22 cellular contexts compared by ENCODE assay signal in genomic region chr4:1804638-1805492, GRCh38. TPM values are rescaled to one million over a fixed set of nuclear protein-coding genes. Genes with fewer than 3 reads are reported as not detected.
DNase-seq lines count a peak whose midpoint lies in the region; ATAC-seq, FAIRE-seq and TF ChIP-seq lines count a peak whose summit lies in the region.
"Had no signal": no experiment of that assay in that cellular context is flagged by ENCODE, and none has a peak within 500 bp of the region (broad histone marks: within the 10 kb centered on the region; RNA-seq: fewer than 3 reads in every experiment).

No MANE protein-coding gene starts in this region.

- H3K4me1 ChIP-seq in KMS-11 (ENCODE audit: low read depth, poor library complexity, severe bottlenecking) (no peaks in the 10 kb centered on the region), K562 (replicated peaks in 1 of 2; ENCODE audit: control insufficient read depth in 2 of 2, insufficient read depth in 2 of 2, low read length in 2 of 2) (peaks cover 0 to 67% of the 10 kb centered on the region in 2 experiments; a peak in 2 of 5 replicates), neuronal stem cell (ENCODE audit: control insufficient read depth in 2 of 2, insufficient read depth in 1 of 2, low read depth in 1 of 2, low read length in 2 of 2) (no peaks in the 10 kb centered on the region), suprapubic skin (peaks cover 32% of the 10 kb centered on the region)

- no peak overlapping the region for H4K91ac ChIP-seq in neuronal stem cell (ENCODE audit: low read depth, low read length, poor library complexity)

- peak overlapping the region; percentile 10 for H2BK12ac ChIP-seq in neuronal stem cell (ENCODE audit: low read length)

- H3K4me3 ChIP-seq in KMS-11 (IDR thresholded peaks at IDR 0.05; ENCODE audit: insufficient read depth, low read depth, low read length) (no peak overlapping the region), K562 (no peak overlapping the region), neuronal stem cell (ENCODE audit: low read length in 2 of 2) (no peak overlapping the region), suprapubic skin (no peak overlapping the region)
- H3K4me3 ChIP-seq: GM23248 had no signal

- CTCF ChIA-PET in K562 (lab: Yijun Ruan, JAX; ENCODE audit: low intra/inter-chr PET ratio): interaction anchor here (0.6 kb wide), 1 partner anchor 64 kb away, joined by 3 read pairs; no protein-coding TSS in a partner anchor

- no peak for TF ChIP-seq RAD21 in K562 (CRISPR knock-in tag; conservative IDR thresholded peaks at IDR 0.05 in 1 of 2, IDR thresholded peaks at IDR 0.05 in 1 of 2)

- H2AFZ ChIP-seq in KMS-11 (ENCODE audit: low read depth) (no peak overlapping the region), K562 (ENCODE audit: low read depth, low read length) (no peak overlapping the region), neuronal stem cell (ENCODE audit: low read length) (no peak overlapping the region)
- H2AFZ ChIP-seq: GM23248 had no signal

- H3K36me3 ChIP-seq in KMS-11 (ENCODE audit: insufficient read depth): no peaks in the 10 kb centered on the region
- peaks cover 74% of the 10 kb centered on the region; the same call in 2 of the 3 replicates for H3K36me3 ChIP-seq in K562 (ENCODE audit: control insufficient read depth, insufficient read depth, low read length)
- peaks cover 1 to 65% of the 10 kb centered on the region in 2 donors for H3K36me3 ChIP-seq in neuronal stem cell (replicated peaks in 1 of 2; ENCODE audit: control insufficient read depth in 2 of 2, insufficient read depth in 2 of 2, low read length in 2 of 2)
- peaks cover 3% of the 10 kb centered on the region for H3K36me3 ChIP-seq in suprapubic skin

- H2BK15ac ChIP-seq in neuronal stem cell (ENCODE audit: low read length): no peak overlapping the region

- peak overlapping the region; percentile 75 for H2BK5ac ChIP-seq in neuronal stem cell (ENCODE audit: low read length)

- BruUV-seq in K562 (replicated peaks; lab: Mats Ljungman, UMichigan): no TSS peak

- TF ChIP-seq POLR2A in K562 (conservative IDR thresholded peaks at IDR 0.05) (no peak), suprapubic skin (IDR thresholded peaks at IDR 0.05) (no peak)

- H4K20me1 ChIP-seq in KMS-11 (ENCODE audit: insufficient read depth): no peaks in the 10 kb centered on the region
- H4K20me1 ChIP-seq in K562 (replicated peaks; ENCODE audit: control insufficient read depth, insufficient read depth, low read length): no peaks in the 10 kb centered on the region; the same call in 1 of the 2 replicates

- H3K23ac ChIP-seq in neuronal stem cell (ENCODE audit: low read depth, low read length, poor library complexity): peak overlapping the region; percentile 80

- peak overlapping the region; percentile 57 for H3K18ac ChIP-seq in neuronal stem cell (ENCODE audit: low read length)

- H3K79me2 ChIP-seq in KMS-11 (ENCODE audit: insufficient read depth, low read depth) (no peaks in the 10 kb centered on the region), K562 (ENCODE audit: control insufficient read depth, insufficient read depth, low read length) (no peaks in the 10 kb centered on the region)

- H3K14ac ChIP-seq in neuronal stem cell (ENCODE audit: low read length): peak overlapping the region; percentile 71

- no peak for ATAC-seq in left cardiac atrium
- ATAC-seq in K562: no peak

- no peak overlapping the region for H2BK120ac ChIP-seq in neuronal stem cell (ENCODE audit: low read depth, low read length)

- H3K27ac ChIP-seq in KMS-11: peak overlapping the region; percentile 20; the same call in 1 of the 2 replicates
- H3K27ac ChIP-seq in K562 (ENCODE audit: extremely low read depth, low read depth, low read length): no peak overlapping the region
- H3K27ac ChIP-seq in neuronal stem cell (replicated peaks; ENCODE audit: low read length): no peak overlapping the region
- no peak overlapping the region for H3K27ac ChIP-seq in suprapubic skin
- H3K27ac ChIP-seq: 22Rv1, GM23248 had no signal

- TF ChIP-seq EP300 in K562 (IDR thresholded peaks at IDR 0.05; ENCODE audit: low read length): no peak
- no peak for TF ChIP-seq EP300 in suprapubic skin (IDR thresholded peaks at IDR 0.05)

- in situ Hi-C loops in K562 (cut with MboI): no loop called here

- TF ChIP-seq CTCF in KMS-11 (conservative IDR thresholded peaks at IDR 0.05; ENCODE audit: low read depth, low read length): no peak
- TF ChIP-seq CTCF in K562 (IDR thresholded peaks at IDR 0.05 in 2 of 3, conservative IDR thresholded peaks at IDR 0.05 in 1 of 3; ENCODE audit: insufficient read depth in 2 of 3, low read depth in 1 of 3, low read length in 3 of 3): no peak
- TF ChIP-seq CTCF in suprapubic skin (IDR thresholded peaks at IDR 0.05): no peak

- 90% methylated on average over 31 of the region's 37 CpGs for WGBS in K562 (ENCODE audit: insufficient coverage, low coverage, missing lambda C conversion rate)
- WGBS in neuronal stem cell (ENCODE audit: extremely low coverage in 2 of 2, insufficient read length in 2 of 2, insufficient replicate concordance in 1 of 2), 2 donors: no CpG with 5 or more reads among the region's 37 CpGs
- 87% methylated on average over 24 of the region's 37 CpGs for WGBS in suprapubic skin

- FAIRE-seq in K562 (lab: Jason Lieb, UNC): no peak
- no peak for FAIRE-seq in frontal cortex (lab: Jason Lieb, UNC)
- FAIRE-seq: G401.6, GM12891, GM19239, H54, HTR-8/SVneo had no signal

- peak overlapping the region; percentile 56 for H2AK5ac ChIP-seq in neuronal stem cell (ENCODE audit: low read depth, low read length)

- peaks cover 2% of the 10 kb centered on the region for H3K79me1 ChIP-seq in neuronal stem cell (ENCODE audit: low read depth, low read length)

- no peak overlapping the region for H4K8ac ChIP-seq in neuronal stem cell (ENCODE audit: low read depth, low read length)

- H3K4me2 ChIP-seq in KMS-11 (no peak overlapping the region), K562 (ENCODE audit: insufficient read depth, low read length) (no peak overlapping the region), neuronal stem cell (ENCODE audit: insufficient read depth, low read length, poor library complexity, severe bottlenecking) (no peak overlapping the region)

- POLR2A ChIA-PET in K562 (lab: Yijun Ruan, JAX): interaction anchor here (0.6 to 1.0 kb wide), 2 partner anchors 9 to 84 kb away, joined by 3 read pairs; partner anchors contain the start of genes TACC3 and TMEM129

- H3K9me1 ChIP-seq in K562 (ENCODE audit: control insufficient read depth, insufficient read depth, low read length): peaks cover 3% of the 10 kb centered on the region

- peak overlapping the region; percentile 53 for H3K4ac ChIP-seq in neuronal stem cell (ENCODE audit: low read length)

- H3K27me3 ChIP-seq in KMS-11 (ENCODE audit: insufficient read depth, low read depth): no peaks in the 10 kb centered on the region
- no peaks in the 10 kb centered on the region for H3K27me3 ChIP-seq in K562 (ENCODE audit: control insufficient read depth in 2 of 2, insufficient read depth in 2 of 2, low read length in 2 of 2)
- no peaks in the 10 kb centered on the region for H3K27me3 ChIP-seq in neuronal stem cell (ENCODE audit: control insufficient read depth in 3 of 3, insufficient read depth in 3 of 3, low read depth in 1 of 3, low read length in 3 of 3)
- no peaks in the 10 kb centered on the region for H3K27me3 ChIP-seq in suprapubic skin

- intact Hi-C loops in left cardiac atrium (cut with DNase I) (loop anchor here in 1 of 2 donors (5.0 kb wide), 1 partner anchor 58 kb away; no protein-coding TSS in a partner anchor), cardiac septum (cut with DNase I) (no loop called here), K562 (cut with micrococcal nuclease) (no loop called here)

- DNase-seq in left cardiac atrium (peak; percentile 20), cardiac septum (ENCODE audit: low spot score) (no peak), K562 (ENCODE audit: extremely low read depth in 1 of 4, low spot score in 3 of 4) (peak in 1 of 4 experiments; percentile 16), neuronal stem cell (ENCODE audit: low spot score) (no peak), HuH-7 (ENCODE audit: low spot score) (no peak), suprapubic skin (ENCODE audit: low spot score in 2 of 2) (no peak), frontal cortex (ENCODE audit: low spot score in 2 of 2) (no peak)
- DNase-seq: C1 segment of cervical spinal cord; CD4-positive, CD25-positive, alpha-beta regulatory T cell; CD8-positive, alpha-beta memory T cell; COR-L47; DMS 273 treated with DMSO at 0.1 percent for 48 hours; GM23248; HCEC 1CT; HFFc6 had no signal

- H3K9ac ChIP-seq in KMS-11 (no peak overlapping the region), K562 (ENCODE audit: insufficient read depth in 1 of 2, low read depth in 2 of 2, low read length in 2 of 2) (no peak overlapping the region), neuronal stem cell (ENCODE audit: low read depth, low read length, poor library complexity) (peak overlapping the region; percentile 70)
- H3K9ac ChIP-seq: GM23248 had no signal

- H3K9me3 ChIP-seq in K562 (replicated peaks; ENCODE audit: control insufficient read depth, insufficient read depth, low read depth, low read length) (no peaks in the 10 kb centered on the region), neuronal stem cell (replicated peaks in 1 of 2; ENCODE audit: control insufficient read depth in 2 of 2, insufficient read depth in 1 of 2, low read depth in 1 of 2, low read length in 2 of 2) (no peaks in the 10 kb centered on the region), suprapubic skin (no peaks in the 10 kb centered on the region)

RNA-seq across cellular contexts. Expression of gene FGFR3, which starts 11.8 kb away (rescaled TPM):
- total RNA-seq in left cardiac atrium (1 to 10 TPM; 1.6 to 5.4 TPM), cardiac septum (4.7 TPM), K562 (2014; rRNA removed) (39.9 and 43.8 TPM in 2 replicates), K562 (2014; rRNA removed; fragmentation: Illumina TruSeq; extraction: Trizol) (6.3 and 6.5 TPM in 2 replicates), K562 (2015; rRNA removed; fragmentation: Illumina TruSeq; extraction: Trizol) (12.7 and 14.1 TPM in 2 replicates), K562 (2021) (47.8 and 60.4 TPM in 2 replicates), suprapubic skin (100 to 1,000 TPM; 511 to 829 (median 662) TPM), frontal cortex (6.9 TPM)
- total RNA-seq in K562 (2011; cell fraction: chromatin; rRNA removed; ENCODE audit: low replicate concordance): 54.4 and 166 TPM in 2 replicates
- 200 and 208 TPM in 2 replicates for total RNA-seq in K562 (2011; cell fraction: nucleolus; rRNA removed)
- 76.8 and 80.7 TPM in 2 replicates for total RNA-seq in K562 (2011; cell fraction: nucleoplasm; rRNA removed)
- polyA plus RNA-seq in K562 (2011; rRNA removed) (20.4 and 21.7 TPM in 2 replicates), K562 (2014; fragmentation: Illumina TruSeq; extraction: Trizol) (8.4 and 22.9 TPM in 2 replicates), K562 (2014; fragmentation: Nextera tagmentation; extraction: Ambion mirVana) (1 to 10 TPM; 1.2 to 1.7 TPM), K562 (2014; rRNA removed) (48.9 and 51.5 TPM in 2 replicates)
- 18.7 and 54.2 TPM in 2 replicates for polyA plus RNA-seq in K562 (2011; cell fraction: cytosol; rRNA removed)
- polyA plus RNA-seq in K562 (2011; cell fraction: nucleus; rRNA removed): 176 and 334 TPM in 2 replicates
- 15.0 and 22.4 TPM in 2 replicates for polyA plus RNA-seq in K562 (2012)
- 3.9 and 9.3 TPM in 2 replicates for polyA minus RNA-seq in K562 (2011; rRNA and poly(A)+ RNA removed)
- polyA minus RNA-seq in K562 (2011; cell fraction: cytosol; rRNA and poly(A)+ RNA removed): 30.2 and 37.6 TPM in 2 replicates
- 59.1 and 74.0 TPM in 2 replicates for polyA minus RNA-seq in K562 (2011; cell fraction: nucleus; rRNA and poly(A)+ RNA removed)
- 7.2 TPM for polyA plus RNA-seq in neuronal stem cell (2013, experiment 1 of 2)
- polyA plus RNA-seq in neuronal stem cell (2013, experiment 2 of 2): 7.6 TPM
- polyA plus RNA-seq: CD4-positive, CD25-positive, alpha-beta regulatory T cell; CD8-positive, alpha-beta memory T cell had no signal

RNA-seq across cellular contexts. Expression of gene LETM1, which starts 51.1 kb away (rescaled TPM):
- total RNA-seq in left cardiac atrium: 10 to 100 TPM; 37.2 to 50.5 TPM
- 37.8 TPM for total RNA-seq in cardiac septum
- total RNA-seq in K562 (2011; cell fraction: chromatin; rRNA removed; ENCODE audit: low replicate concordance): 127 and 320 TPM in 2 replicates
- total RNA-seq in K562 (2011; cell fraction: nucleolus; rRNA removed): 226 and 230 TPM in 2 replicates
- 127 and 144 TPM in 2 replicates for total RNA-seq in K562 (2011; cell fraction: nucleoplasm; rRNA removed)
- 99.1 and 118 TPM in 2 replicates for total RNA-seq in K562 (2014; rRNA removed)
- total RNA-seq in K562 (2014; rRNA removed; fragmentation: Illumina TruSeq; extraction: Trizol): 26.9 and 33.1 TPM in 2 replicates
- 48.3 and 49.6 TPM in 2 replicates for total RNA-seq in K562 (2015; rRNA removed; fragmentation: Illumina TruSeq; extraction: Trizol)
- total RNA-seq in K562 (2021): 105 and 109 TPM in 2 replicates
- 28.3 and 38.6 TPM in 2 replicates for polyA plus RNA-seq in K562 (2011; rRNA removed)
- polyA plus RNA-seq in K562 (2011; cell fraction: cytosol; rRNA removed): 25.3 and 48.8 TPM in 2 replicates
- 122 and 226 TPM in 2 replicates for polyA plus RNA-seq in K562 (2011; cell fraction: nucleus; rRNA removed)
- polyA plus RNA-seq in K562 (2012): 34.0 and 53.2 TPM in 2 replicates
- polyA plus RNA-seq in K562 (2014; fragmentation: Illumina TruSeq; extraction: Trizol): 35.0 and 44.2 TPM in 2 replicates
- polyA plus RNA-seq in K562 (2014; fragmentation: Nextera tagmentation; extraction: Ambion mirVana): 1 to 10 TPM; 3.9 to 5.6 TPM
- 67.7 and 72.0 TPM in 2 replicates for polyA plus RNA-seq in K562 (2014; rRNA removed)
- polyA minus RNA-seq in K562 (2011; rRNA and poly(A)+ RNA removed): 43.8 and 47.1 TPM in 2 replicates
- polyA minus RNA-seq in K562 (2011; cell fraction: cytosol; rRNA and poly(A)+ RNA removed): 67.2 and 76.8 TPM in 2 replicates
- 76.1 and 82.1 TPM in 2 replicates for polyA minus RNA-seq in K562 (2011; cell fraction: nucleus; rRNA and poly(A)+ RNA removed)
- 12.8 TPM for polyA plus RNA-seq in neuronal stem cell (2013, experiment 1 of 2)
- polyA plus RNA-seq in neuronal stem cell (2013, experiment 2 of 2): 13.8 TPM
- total RNA-seq in suprapubic skin: 10 to 100 TPM; 64.0 to 73.5 (median 65.2) TPM
- total RNA-seq in frontal cortex: 115 TPM
